ENCODE assay signal across 1 cellular context in genomic region chr1:20149601-20150325, GRCh38.
TF ChIP-seq lines count a peak whose summit lies in the region.

No MANE protein-coding gene starts in this region.

TF ChIP-seq in H1, 55 proteins besides CTCF, POLR2A, EP300 and RAD21:
- TF ChIP-seq MAX (IDR thresholded peaks at IDR 0.05) (no peak), CHD7 (IDR thresholded peaks at IDR 0.05; ENCODE audit: insufficient replicate concordance, low read length) (no peak), SRF (IDR thresholded peaks at IDR 0.05; ENCODE audit: low read depth, low read length) (no peak), KDM1A (IDR thresholded peaks at IDR 0.05; ENCODE audit: borderline replicate concordance, low read length) (no peak), JUND (IDR thresholded peaks at IDR 0.05; ENCODE audit: low read length) (no peak), TBP (IDR thresholded peaks at IDR 0.05; ENCODE audit: low read depth, low read length) (no peak), CTBP2 (IDR thresholded peaks at IDR 0.05; ENCODE audit: borderline replicate concordance, insufficient read depth, insufficient read length, low read length) (no peak), RNF2 (IDR thresholded peaks at IDR 0.05; ENCODE audit: borderline replicate concordance, low read depth, low read length, missing control alignments, poor library complexity, severe bottlenecking) (no peak), HDAC2 (IDR thresholded peaks at IDR 0.05; ENCODE audit: borderline replicate concordance in 1 of 2, low read depth in 2 of 2, low read length in 2 of 2) (no peak), KDM4A (IDR thresholded peaks at IDR 0.05; ENCODE audit: low read depth, low read length, severe bottlenecking) (no peak), PHF8 (conservative IDR thresholded peaks at IDR 0.05; ENCODE audit: low read depth, low read length) (no peak), HDAC6 (IDR thresholded peaks at IDR 0.05; ENCODE audit: low read depth, low read length) (no peak), RBBP5 (IDR thresholded peaks at IDR 0.05; ENCODE audit: borderline replicate concordance, low read depth, low read length) (no peak), SAP30 (IDR thresholded peaks at IDR 0.05; ENCODE audit: insufficient read depth, insufficient replicate concordance, low read length) (no peak), EZH2 (IDR thresholded peaks at IDR 0.05; ENCODE audit: low read depth, low read length, severe bottlenecking) (no peak), ATF2 (IDR thresholded peaks at IDR 0.05; ENCODE audit: low read length) (no peak), CEBPB (IDR thresholded peaks at IDR 0.05; ENCODE audit: low read depth, low read length) (no peak), ASH2L (IDR thresholded peaks at IDR 0.05; ENCODE audit: low read length) (no peak), SIN3A (conservative IDR thresholded peaks at IDR 0.05 in 1 of 2, IDR thresholded peaks at IDR 0.05 in 1 of 2; ENCODE audit: low read depth in 1 of 2, low read length in 2 of 2) (no peak)
